Comparison of ENCODE assay signal across 8 cellular contexts in genomic region chr5:36073595-36074216, GRCh38. TPM values are rescaled to one million over a fixed set of nuclear protein-coding genes. Genes with fewer than 3 reads are reported as not detected.
A peak's percentile ranks its signal among the peaks of the same experiment; 100 is the strongest.
DNase-seq lines count a peak whose midpoint lies in the region; ATAC-seq and TF ChIP-seq lines count a peak whose summit lies in the region.

No MANE protein-coding gene starts in this region.

- TF ChIP-seq POLR2A in heart left ventricle (IDR thresholded peaks at IDR 0.05) = no peak

- no peak overlapping the region for H3K27ac ChIP-seq in heart left ventricle

- peaks cover 2% of the 10 kb centered on the region for H3K36me3 Mint-ChIP-seq in chondrocyte (ENCODE audit: low read depth)

- no peaks in the 10 kb centered on the region for H3K9me3 ChIP-seq in heart left ventricle

- intact Hi-C loops in heart left ventricle (cut with DNase I) = no loop called here

- DNase-seq in AG10803 (ENCODE audit: low read depth) (no peak), NCI-H2081 (lab: John Stamatoyannopoulos, UW) (peak; percentile 15 to 57), chondrocyte (ENCODE audit: low spot score) (no peak), ecto neural progenitor cell (ENCODE audit: low spot score) (no peak), heart left ventricle (no peak), NCI-H226 (no peak)

- no peaks in the 10 kb centered on the region for H3K36me3 ChIP-seq in heart left ventricle

- no peak overlapping the region for H3K4me3 ChIP-seq in AG10803 (ENCODE audit: low read length)
- no peak overlapping the region for H3K4me3 ChIP-seq in heart left ventricle

- no peaks in the 10 kb centered on the region for H3K4me1 Mint-ChIP-seq in chondrocyte (ENCODE audit: low read depth)

- no peak overlapping the region for H3K4me3 Mint-ChIP-seq in chondrocyte (ENCODE audit: unreplicated experiment)

- H3K27me3 ChIP-seq in heart left ventricle = peaks cover 0 to 6% (median 0%) of the 10 kb centered on the region in 9 donors

- no peak overlapping the region for H3K27ac Mint-ChIP-seq in chondrocyte (ENCODE audit: unreplicated experiment)

- WGBS in heart left ventricle, 4 donors = 37 to 55% (median 52%) methylated on average over 3 of the region's 3 CpGs

- peak; percentile 56 for ATAC-seq in GM18520 (IDR thresholded peaks at IDR 0.05; ENCODE audit: unreplicated experiment)
- peak; percentile 82 for ATAC-seq in HG02884 (IDR thresholded peaks at IDR 0.05; ENCODE audit: unreplicated experiment)
- ATAC-seq in heart left ventricle = no peak

- no peaks in the 10 kb centered on the region for H3K9me3 Mint-ChIP-seq in chondrocyte (ENCODE audit: low read depth)

- no peaks in the 10 kb centered on the region for H3K4me1 ChIP-seq in heart left ventricle

- H3K27me3 Mint-ChIP-seq in chondrocyte (ENCODE audit: low read depth) = peaks cover 68% of the 10 kb centered on the region

- TF ChIP-seq CTCF in AG10803 (conservative IDR thresholded peaks at IDR 0.05; ENCODE audit: low read length) (peak; percentile 30), chondrocyte (IDR thresholded peaks at IDR 0.05) (peak; percentile 42), heart left ventricle (IDR thresholded peaks at IDR 0.05) (no peak)

RNA-seq across cellular contexts. Expression of gene UGT3A2, which starts 7.0 kb away (rescaled TPM):
- total RNA-seq in chondrocyte = not detected in 3 replicates
- total RNA-seq in heart left ventricle = under 1 TPM in 1 of 9 donors, not detected in 8; 0.32 TPM
- polyA plus RNA-seq in heart left ventricle = not detected

Comparison
In these comparisons a context has a peak if more than half of its experiments do, and no peak if none do; other contexts are left out.
1. DNase-seq: peak in NCI-H2081 (2 of 2); none in AG10803 (single experiment), chondrocyte (single experiment), ecto neural progenitor cell (single experiment), heart left ventricle (0 of 5) and NCI-H226 (single experiment).
2. CTCF ChIP-seq: peak in AG10803 (single experiment) and chondrocyte (single experiment); none in heart left ventricle (0 of 12).
3. ATAC-seq: peak in GM18520 (single experiment) and HG02884 (single experiment); none in heart left ventricle (0 of 4).